8 cellular contexts compared by ENCODE assay signal in the genomic region with DNA sequence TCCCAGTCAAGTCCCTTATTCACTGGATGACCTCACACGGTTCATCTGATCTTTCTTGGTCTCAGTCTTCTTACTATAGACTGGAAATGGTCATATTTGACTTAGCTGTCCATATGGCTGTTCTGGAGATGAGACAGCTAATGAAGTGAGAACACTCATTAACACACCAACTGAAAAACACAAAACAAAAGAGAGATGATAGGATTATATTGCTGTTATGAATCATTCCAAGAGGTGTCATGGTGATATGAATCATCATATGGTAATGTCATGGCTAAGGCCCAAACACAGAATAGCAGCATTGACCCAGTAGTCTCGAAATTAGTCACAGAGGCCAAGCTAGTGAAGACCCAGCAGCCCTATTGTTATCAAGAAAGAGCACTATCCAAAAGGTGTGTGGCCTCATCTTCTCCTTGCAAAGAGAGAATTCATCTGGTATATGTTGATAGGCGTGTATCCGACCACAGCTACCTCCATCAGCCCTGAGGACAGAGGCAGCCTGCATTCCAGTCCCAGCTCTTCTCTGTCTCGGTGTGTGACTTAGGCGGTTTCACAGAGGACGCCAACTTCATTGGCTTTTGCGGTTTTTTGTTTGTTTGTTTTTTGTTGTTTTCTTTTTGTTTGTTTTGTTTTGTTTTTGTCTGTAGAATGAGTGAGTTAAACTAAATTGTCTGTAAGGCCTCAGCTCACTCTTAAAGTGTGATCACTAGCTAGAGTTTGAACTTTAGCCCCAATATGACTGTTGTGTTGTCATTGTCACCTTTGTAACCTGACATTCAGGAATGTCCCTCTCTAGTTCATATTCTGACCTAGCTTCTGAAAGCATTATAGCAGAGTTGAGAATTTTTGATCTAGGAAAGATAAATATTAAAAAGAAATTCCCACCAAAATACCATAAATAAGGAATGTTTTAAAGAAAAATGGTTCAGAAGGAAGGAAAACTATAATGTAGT.
DNase-seq lines count a peak whose midpoint lies in the region; ATAC-seq and TF ChIP-seq lines count a peak whose summit lies in the region.

No MANE protein-coding gene starts in this region.

- intact Hi-C loops in heart right ventricle (cut with DNase I): loop anchor here in 1 of 10 donors (10.0 kb wide), 1 partner anchor 130 kb away; a partner anchor contains a TSS

- no peaks in the 10 kb centered on the region for H3K36me3 ChIP-seq in CD4-positive, CD25-positive, alpha-beta regulatory T cell (ENCODE audit: control insufficient read depth, insufficient read depth, low read length)
- H3K36me3 ChIP-seq in heart right ventricle: no peaks in the 10 kb centered on the region

- H3K36me3 Mint-ChIP-seq in CD4-positive, CD25-positive, alpha-beta regulatory T cell: no peaks in the 10 kb centered on the region
- H3K36me3 Mint-ChIP-seq in type B pancreatic cell: no peaks in the 10 kb centered on the region

- peaks cover 9% of the 10 kb centered on the region for H3K4me1 ChIP-seq in CD4-positive, CD25-positive, alpha-beta regulatory T cell (ENCODE audit: control insufficient read depth, insufficient read depth, low read length, poor library complexity, severe bottlenecking)
- H3K4me1 ChIP-seq in heart right ventricle: peaks cover 4 to 84% (median 37%) of the 10 kb centered on the region in 9 donors

- peak; percentile 90 to 93 for ATAC-seq in CD4-positive, CD25-positive, alpha-beta regulatory T cell (ENCODE audit: low read depth in 2 of 2)
- ATAC-seq in GM19455 (IDR thresholded peaks at IDR 0.05; ENCODE audit: unreplicated experiment) (peak; percentile 98), HG03457 (IDR thresholded peaks at IDR 0.05; ENCODE audit: unreplicated experiment) (peak; percentile 96), heart right ventricle (peak in 3 of 8 donors; percentile 10 to 66 (median 27))

- H3K27me3 ChIP-seq in CD4-positive, CD25-positive, alpha-beta regulatory T cell (ENCODE audit: control insufficient read depth, insufficient read depth, low read length): no peaks in the 10 kb centered on the region
- H3K27me3 ChIP-seq in heart right ventricle: no peaks in the 10 kb centered on the region

- peaks cover 0 to 2% (median 0%) of the 10 kb centered on the region in 7 donors for H3K9me3 Mint-ChIP-seq in CD4-positive, CD25-positive, alpha-beta regulatory T cell
- no peaks in the 10 kb centered on the region for H3K9me3 Mint-ChIP-seq in type B pancreatic cell

- no peak for TF ChIP-seq CTCF in heart right ventricle (IDR thresholded peaks at IDR 0.05)
- TF ChIP-seq CTCF in type B pancreatic cell (conservative IDR thresholded peaks at IDR 0.05): no peak

- no peaks in the 10 kb centered on the region for H3K9me3 ChIP-seq in CD4-positive, CD25-positive, alpha-beta regulatory T cell (ENCODE audit: control insufficient read depth in 2 of 2, low read length in 2 of 2)
- H3K9me3 ChIP-seq in heart right ventricle: no peaks in the 10 kb centered on the region

- no peak overlapping the region for H3K4me3 ChIP-seq in CD4-positive, CD25-positive, alpha-beta regulatory T cell (ENCODE audit: low read depth, low read length)
- H3K4me3 ChIP-seq in heart right ventricle: no peak overlapping the region

- H3K4me1 Mint-ChIP-seq in CD4-positive, CD25-positive, alpha-beta regulatory T cell: peaks cover 10 to 22% (median 16%) of the 10 kb centered on the region in 4 donors
- peaks cover 14% of the 10 kb centered on the region for H3K4me1 Mint-ChIP-seq in type B pancreatic cell (ENCODE audit: unreplicated experiment)

- 50 to 57% methylated on average over 8 of the region's 8 CpGs for WGBS in heart right ventricle, 2 donors

- peak overlapping the region; percentile 48 to 54 (median 54) for H3K27ac Mint-ChIP-seq in CD4-positive, CD25-positive, alpha-beta regulatory T cell
- H3K27ac Mint-ChIP-seq in type B pancreatic cell: peak overlapping the region; percentile 88

- peak overlapping the region; percentile 24 for H3K27ac ChIP-seq in CD4-positive, CD25-positive, alpha-beta regulatory T cell (ENCODE audit: insufficient read depth, low read length, poor library complexity, severe bottlenecking)
- H3K27ac ChIP-seq in heart right ventricle: peak overlapping the region; percentile 3 to 68 (median 56)

- peaks cover 4% of the 10 kb centered on the region for H3K27me3 Mint-ChIP-seq in CD4-positive, CD25-positive, alpha-beta regulatory T cell
- H3K27me3 Mint-ChIP-seq in type B pancreatic cell: no peaks in the 10 kb centered on the region

- H3K4me3 Mint-ChIP-seq in CD4-positive, CD25-positive, alpha-beta regulatory T cell: no peak overlapping the region
- H3K4me3 Mint-ChIP-seq in type B pancreatic cell: peak overlapping the region; percentile 32

- DNase-seq in CD4-positive, CD25-positive, alpha-beta regulatory T cell: peak; percentile 5 to 81 (median 34)
- peak; percentile 30 to 46 for DNase-seq in activated CD4-positive, alpha-beta T cell treated with anti-CD3 and anti-CD28 coated beads, Interleukin-2, amount 50 U/mL, for 48 hours
- no peak for DNase-seq in heart right ventricle
- DNase-seq in type B pancreatic cell (ENCODE audit: extremely low spot score, unreplicated experiment): no peak
- DNase-seq in mucosa of gallbladder (ENCODE audit: low spot score): no peak
- no peak for DNase-seq in NCI-H2029 treated with DMSO at 0.1 percent for 48 hours (lab: John Stamatoyannopoulos, UW)

Comparison
In these comparisons a context has a peak if more than half of its experiments do, and no peak if none do; other contexts are left out.
1. DNase-seq: peak in CD4-positive, CD25-positive, alpha-beta regulatory T cell (3 of 3) and activated CD4-positive, alpha-beta T cell treated with anti-CD3 and anti-CD28 coated beads, Interleukin-2, amount 50 U/mL, for 48 hours (2 of 2); none in heart right ventricle (0 of 2), type B pancreatic cell (single experiment), mucosa of gallbladder (single experiment) and NCI-H2029 treated with DMSO at 0.1 percent for 48 hours (single experiment).